In genomic region chr4:87433342-87433741, GRCh38 we compare ENCODE assay signal across 27 cellular contexts.
"Had no signal": no experiment of that assay in that cellular context is flagged by ENCODE, and none has a peak within 500 bp of the region (broad histone marks: within the 10 kb centered on the region; RNA-seq: fewer than 3 reads in every experiment).

No MANE protein-coding gene starts in this region.

- H3K36me3 ChIP-seq: prostate gland had no signal

- H3K27me3 ChIP-seq: pancreas, sigmoid colon, tibial nerve, upper lobe of left lung, vagina had no signal

- H3K27ac ChIP-seq: left ventricle myocardium inferior, pancreas, prostate gland, sigmoid colon, tibial nerve, upper lobe of left lung, vagina had no signal

- DNase-seq: hippocampal formation; kidney; left colon; left ventricle myocardium inferior; midbrain; mucosa of descending colon; naive thymus-derived CD4-positive, alpha-beta T cell; pancreas; posterior cingulate gyrus; retina; right cardiac atrium; sigmoid colon; small intestine; stimulated activated CD4-positive, alpha-beta T cell treated with anti-CD3 and anti-CD28 coated beads, Interleukin-1b, Interleukin-23, amount 100 ng/mL, for 48 hours; stimulated activated CD4-positive, alpha-beta T cell treated with anti-CD3 and anti-CD28 coated beads, Interleukin-2, amount 100 ng/mL, for 48 hours; stimulated activated CD4-positive, alpha-beta T cell treated with anti-CD3 and anti-CD28 coated beads, Interleukin-4, amount 100 ng/mL, for 4 hours; stimulated activated CD8-positive, alpha-beta memory T cell treated with anti-CD3 and anti-CD28 coated beads, Interleukin-4, amount 100 ng/mL, for 48 hours; stimulated activated naive CD4-positive, alpha-beta T cell treated with Interleukin-2 at 50 U/mL for 16 hours; stimulated activated naive CD8-positive, alpha-beta T cell treated with anti-CD3 and anti-CD28 coated beads, Interleukin-15, amount 100 ng/mL, for 72 hours; substantia nigra; upper lobe of left lung had no signal

- H3K9me3 Mint-ChIP-seq: naive thymus-derived CD4-positive, alpha-beta T cell; natural killer cell treated with Interleukin-12 subunit alpha and Interleukin-12 subunit beta and Interleukin-15 and Interleukin-18, amount 100 ng/mL, for 72 hours; stimulated activated memory B cell treated with anti-CD40 and anti-IgM and Interleukin-4, amounts not matched to agents 10 μg/mL and 1 μg/mL and 100 μg/mL, for 72 hours; stimulated activated naive CD8-positive, alpha-beta T cell treated with anti-CD3 and anti-CD28 coated beads, Interleukin-15, amount 100 ng/mL, for 72 hours had no signal

- H3K9me3 ChIP-seq: left ventricle myocardium inferior, mucosa of descending colon, pancreas, prostate gland, sigmoid colon, tibial nerve, upper lobe of left lung, vagina had no signal

- H3K4me3 Mint-ChIP-seq: natural killer cell treated with Interleukin-12 subunit alpha and Interleukin-12 subunit beta and Interleukin-15 and Interleukin-18, amount 100 ng/mL, for 72 hours; stimulated activated memory B cell treated with anti-CD40 and anti-IgM and Interleukin-4, amounts not matched to agents 10 μg/mL and 1 μg/mL and 100 μg/mL, for 72 hours; stimulated activated naive CD8-positive, alpha-beta T cell treated with anti-CD3 and anti-CD28 coated beads, Interleukin-15, amount 100 ng/mL, for 72 hours had no signal

- H3K27me3 Mint-ChIP-seq: naive thymus-derived CD4-positive, alpha-beta T cell; natural killer cell treated with Interleukin-12 subunit alpha and Interleukin-12 subunit beta and Interleukin-15 and Interleukin-18, amount 100 ng/mL, for 72 hours; stimulated activated memory B cell treated with anti-CD40 and anti-IgM and Interleukin-4, amounts not matched to agents 10 μg/mL and 1 μg/mL and 100 μg/mL, for 72 hours; stimulated activated naive CD8-positive, alpha-beta T cell treated with anti-CD3 and anti-CD28 coated beads, Interleukin-15, amount 100 ng/mL, for 72 hours had no signal

- FAIRE-seq: kidney, pancreas, small intestine had no signal

- H3K4me3 ChIP-seq: left ventricle myocardium inferior, lung, mucosa of descending colon, pancreas, prostate gland, sigmoid colon, tibial nerve, upper lobe of left lung, vagina had no signal

- H3K27ac Mint-ChIP-seq: natural killer cell treated with Interleukin-12 subunit alpha and Interleukin-12 subunit beta and Interleukin-15 and Interleukin-18, amount 100 ng/mL, for 72 hours; stimulated activated memory B cell treated with anti-CD40 and anti-IgM and Interleukin-4, amounts not matched to agents 10 μg/mL and 1 μg/mL and 100 μg/mL, for 72 hours; stimulated activated naive CD8-positive, alpha-beta T cell treated with anti-CD3 and anti-CD28 coated beads, Interleukin-15, amount 100 ng/mL, for 72 hours had no signal

- H3K4me1 ChIP-seq: prostate gland, tibial nerve had no signal

- ATAC-seq: left colon; mucosa of descending colon; naive thymus-derived CD4-positive, alpha-beta T cell; natural killer cell treated with Interleukin-12 subunit alpha and Interleukin-12 subunit beta and Interleukin-15 and Interleukin-18, amount 100 ng/mL, for 72 hours; right cardiac atrium; stimulated activated memory B cell treated with anti-CD40 and anti-IgM and Interleukin-4, amounts not matched to agents 10 μg/mL and 1 μg/mL and 100 μg/mL, for 72 hours; stimulated activated naive CD8-positive, alpha-beta T cell treated with anti-CD3 and anti-CD28 coated beads, Interleukin-15, amount 100 ng/mL, for 72 hours had no signal
